Comparison of ENCODE assay signal across 13 cellular contexts in genomic region chr2:177633910-177634294, GRCh38.
DNase-seq lines count a peak whose midpoint lies in the region; ATAC-seq and TF ChIP-seq lines count a peak whose summit lies in the region.
"Had no signal": no experiment of that assay in that cellular context is flagged by ENCODE, and none has a peak within 500 bp of the region (broad histone marks: within the 10 kb centered on the region; RNA-seq: fewer than 3 reads in every experiment).

No MANE protein-coding gene starts in this region.

- CTCF ChIA-PET in WTC11 (lab: Charles Lee) = interaction anchor here (0.8 to 1.6 kb wide), 4 partner anchors 29 to 304 kb away, joined by 3 to 5 read pairs (median 4); no protein-coding TSS in a partner anchor

- H3K4me3 ChIP-seq in right atrium auricular region = peak overlapping the region; percentile 24 to 33
- H3K4me3 ChIP-seq: PC-9 had no signal

- intact Hi-C loops in cardiac septum (cut with DNase I) = loop anchor here (5.0 kb wide), 1 partner anchor 38 kb away; no protein-coding TSS in a partner anchor

- H3K27ac Mint-ChIP-seq in WTC11 (peak overlapping the region; percentile 80), memory B cell (peak overlapping the region; percentile 88), type B pancreatic cell (peak overlapping the region; percentile 74)
- no peak overlapping the region for H3K27ac Mint-ChIP-seq in effector memory CD8-positive, alpha-beta T cell

- TF ChIP-seq CTCF in right atrium auricular region (IDR thresholded peaks at IDR 0.05) (no peak), WTC11 (IDR thresholded peaks at IDR 0.05) (no peak), type B pancreatic cell (conservative IDR thresholded peaks at IDR 0.05) (no peak)

- H3K4me3 Mint-ChIP-seq in WTC11 = peak overlapping the region; percentile 83
- H3K4me3 Mint-ChIP-seq in memory B cell = peak overlapping the region; percentile 86
- peak overlapping the region; percentile 82 for H3K4me3 Mint-ChIP-seq in type B pancreatic cell
- no peak overlapping the region for H3K4me3 Mint-ChIP-seq in effector memory CD8-positive, alpha-beta T cell

- H3K36me3 ChIP-seq in right atrium auricular region = no peaks in the 10 kb centered on the region
- H3K36me3 ChIP-seq: neutrophil had no signal

- H3K4me1 ChIP-seq in right atrium auricular region = no peaks in the 10 kb centered on the region

- no peak for ATAC-seq in WTC11
- ATAC-seq in memory B cell (ENCODE audit: low read depth) = no peak
- no peak for ATAC-seq in effector memory CD8-positive, alpha-beta T cell (replicated peaks)
- ATAC-seq: activated CD4-positive, CD25-positive, alpha-beta regulatory T cell treated with anti-CD3 and anti-CD28 coated beads, Interleukin-2, amount 50 U/mL, for 24 hours had no signal

- H3K27me3 Mint-ChIP-seq in WTC11 (ENCODE audit: low read depth) (peaks cover 41% of the 10 kb centered on the region), memory B cell (peaks cover 2% of the 10 kb centered on the region), type B pancreatic cell (no peaks in the 10 kb centered on the region)
- peaks cover 25 to 30% of the 10 kb centered on the region in 2 donors for H3K27me3 Mint-ChIP-seq in effector memory CD8-positive, alpha-beta T cell

- H3K9me3 Mint-ChIP-seq in WTC11 = no peaks in the 10 kb centered on the region
- H3K9me3 Mint-ChIP-seq in memory B cell = no peaks in the 10 kb centered on the region
- no peaks in the 10 kb centered on the region for H3K9me3 Mint-ChIP-seq in type B pancreatic cell
- no peaks in the 10 kb centered on the region for H3K9me3 Mint-ChIP-seq in effector memory CD8-positive, alpha-beta T cell

- POLR2A ChIA-PET in WTC11 (lab: Charles Lee) = no interaction called here

- H3K9me3 ChIP-seq in right atrium auricular region = no peaks in the 10 kb centered on the region
- H3K9me3 ChIP-seq: neutrophil had no signal

- H3K4me1 Mint-ChIP-seq in WTC11 (peaks cover 15% of the 10 kb centered on the region), memory B cell (peaks cover 13% of the 10 kb centered on the region), type B pancreatic cell (ENCODE audit: unreplicated experiment) (peaks cover 17% of the 10 kb centered on the region)
- no peaks in the 10 kb centered on the region for H3K4me1 Mint-ChIP-seq in effector memory CD8-positive, alpha-beta T cell (ENCODE audit: low read depth in 2 of 2)
- H3K4me1 Mint-ChIP-seq: CD4-positive, CD25-positive, alpha-beta regulatory T cell had no signal

- no peak for DNase-seq in right atrium auricular region (ENCODE audit: low spot score)
- no peak for DNase-seq in cardiac septum (ENCODE audit: low spot score)
- no peak for DNase-seq in WTC11 (ENCODE audit: low spot score)
- no peak for DNase-seq in memory B cell (ENCODE audit: low spot score in 2 of 2)
- no peak for DNase-seq in type B pancreatic cell (ENCODE audit: extremely low spot score, unreplicated experiment)
- no peak for DNase-seq in cerebellar cortex (ENCODE audit: low spot score)
- DNase-seq in H4 (ENCODE audit: low spot score) = no peak
- DNase-seq in effector memory CD8-positive, alpha-beta T cell = no peak
- DNase-seq: CD4-positive, CD25-positive, alpha-beta regulatory T cell; PC-9; stimulated activated CD8-positive, alpha-beta memory T cell treated with anti-CD3 and anti-CD28 coated beads, Interleukin-4, amount 100 ng/mL, for 48 hours had no signal

- H3K36me3 Mint-ChIP-seq in WTC11 (no peaks in the 10 kb centered on the region), memory B cell (no peaks in the 10 kb centered on the region), type B pancreatic cell (no peaks in the 10 kb centered on the region)
- no peaks in the 10 kb centered on the region for H3K36me3 Mint-ChIP-seq in effector memory CD8-positive, alpha-beta T cell (ENCODE audit: insufficient read depth)
- H3K36me3 Mint-ChIP-seq: CD4-positive, CD25-positive, alpha-beta regulatory T cell had no signal

- no peaks in the 10 kb centered on the region for H3K27me3 ChIP-seq in right atrium auricular region
- H3K27me3 ChIP-seq: neutrophil had no signal

- H3K27ac ChIP-seq in right atrium auricular region = peak overlapping the region in 1 of 2 donors; percentile 26
- H3K27ac ChIP-seq: neutrophil, PC-9 had no signal

TF ChIP-seq in WTC11, 78 proteins besides CTCF, POLR2A, EP300 and RAD21:
- no peak for TF ChIP-seq TEAD4 (CRISPR knock-in tag; IDR thresholded peaks at IDR 0.05)
- TF ChIP-seq SMAD3 (CRISPR knock-in tag; IDR thresholded peaks at IDR 0.05; ENCODE audit: borderline replicate concordance) = no peak
- no peak for TF ChIP-seq PREB (CRISPR knock-in tag; IDR thresholded peaks at IDR 0.05; ENCODE audit: borderline replicate concordance)
- no peak for TF ChIP-seq NFE2L1 (CRISPR knock-in tag; IDR thresholded peaks at IDR 0.05)
- TF ChIP-seq ZBTB21 (CRISPR knock-in tag; IDR thresholded peaks at IDR 0.05; ENCODE audit: borderline replicate concordance) = no peak
- no peak for TF ChIP-seq STAT6 (CRISPR knock-in tag; conservative IDR thresholded peaks at IDR 0.05; ENCODE audit: low read depth)
- TF ChIP-seq USF2 (CRISPR knock-in tag; IDR thresholded peaks at IDR 0.05) = no peak

Comparison
In these comparisons a context has a peak if more than half of its experiments do, and no peak if none do; other contexts are left out.
1. H3K27ac Mint-ChIP-seq: peak in WTC11 (single experiment), memory B cell (single experiment) and type B pancreatic cell (single experiment); none in effector memory CD8-positive, alpha-beta T cell (0 of 2).
2. H3K4me3 Mint-ChIP-seq: peak in WTC11 (single experiment), memory B cell (single experiment) and type B pancreatic cell (single experiment); none in effector memory CD8-positive, alpha-beta T cell (0 of 2).